In the genomic region with DNA sequence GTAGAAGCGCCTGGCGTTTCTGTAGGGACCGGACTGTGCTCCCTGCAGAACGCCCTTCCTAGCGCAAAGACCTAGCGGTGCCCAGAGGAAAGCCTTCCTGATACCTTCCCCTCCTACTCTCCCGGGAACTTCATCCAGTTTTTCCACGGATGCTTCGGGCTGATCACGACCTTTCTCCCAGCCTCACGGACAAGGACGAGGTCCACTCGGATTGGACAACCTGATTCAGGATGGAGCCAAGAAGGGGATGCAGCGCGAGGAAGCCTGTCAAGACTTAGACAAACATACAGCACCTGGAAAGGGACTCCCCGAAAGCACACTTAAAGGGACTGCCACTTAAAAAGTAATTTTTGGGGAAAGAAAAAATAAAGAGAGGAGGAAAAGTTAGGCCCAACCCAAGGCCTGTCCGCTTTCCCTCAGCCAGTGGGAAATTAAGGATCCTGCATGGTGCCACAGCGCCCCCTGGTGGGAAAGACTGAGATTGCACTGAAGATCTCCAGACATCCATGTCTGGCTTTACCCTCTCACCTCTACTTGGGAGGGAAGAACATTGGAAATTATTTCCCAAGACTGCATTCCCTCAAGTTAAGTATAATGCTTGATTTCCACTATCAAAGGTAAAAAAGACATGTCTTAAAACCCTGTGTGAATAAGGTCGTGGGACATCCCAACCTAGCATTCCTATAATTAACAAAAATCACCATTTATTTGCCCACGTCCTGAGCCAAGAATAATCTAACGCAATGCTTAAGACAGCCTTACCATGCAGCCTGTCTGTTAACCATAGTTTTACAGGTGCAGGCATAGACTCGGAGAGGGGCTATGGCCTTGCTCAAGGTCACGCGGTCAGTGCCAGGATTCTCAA, we compare ENCODE assay signal across 8 cellular contexts. TPM values are rescaled to one million over a fixed set of nuclear protein-coding genes. Genes with fewer than 3 reads are reported as not detected.
DNase-seq lines count a peak whose midpoint lies in the region; ATAC-seq, FAIRE-seq and TF ChIP-seq lines count a peak whose summit lies in the region.

No MANE protein-coding gene starts in this region.

- in situ Hi-C loops in KBM-7 (cut with MboI; ENCODE audit: low pct_unique_long_range_greater_than_20kb, low sequenced_read_pairs) (loop anchor here (25.0 kb wide), 1 partner anchor 735 kb away; no protein-coding TSS in a partner anchor), GM12878 (cut with MboI) (loop anchor here (5.0 kb wide), 3 partner anchors 560 to 1295 kb away; no protein-coding TSS in a partner anchor)

- CTCF ChIA-PET in GM12878 (lab: Yijun Ruan, JAX), result interaction anchor here (0.9 to 3.6 kb wide), 4 partner anchors 11 to 719 kb away, joined by 3 to 20 read pairs (median 7); a partner anchor contains a TSS

- no peak overlapping the region for H3K4me2 ChIP-seq in GM12878 (ENCODE audit: control insufficient read depth, insufficient read depth)

- 56% methylated on average over 24 of the region's 24 CpGs for WGBS in GM12878 (ENCODE audit: insufficient coverage, insufficient replicate concordance, low lambda C conversion rate, missing lambda C conversion rate)

- no peaks in the 10 kb centered on the region for H3K9me3 ChIP-seq in GM12878 (replicated peaks; ENCODE audit: control insufficient read depth, insufficient read depth, low read length)

- intact Hi-C loops in GM12878 (cut with micrococcal nuclease; ENCODE audit: unreplicated experiment), result loop anchor here (1.0 to 2.0 kb wide), 2 partner anchors 719 to 729 kb away; no protein-coding TSS in a partner anchor

- ATAC-seq in GM12878 (peak; percentile 81), GM21717 (IDR thresholded peaks at IDR 0.05; ENCODE audit: unreplicated experiment) (no peak)

- H3K27me3 ChIP-seq in GM12878 (replicated peaks in 1 of 2; ENCODE audit: control insufficient read depth in 2 of 2, insufficient read depth in 2 of 2, low read length in 1 of 2), result no peaks in the 10 kb centered on the region

- H4K20me1 ChIP-seq in GM12878 (ENCODE audit: control insufficient read depth, insufficient read depth), result 0 out of 2 replicates have a peak, but pooled peaks cover 2% of the 10 kb centered on the region

- peak; percentile 92 to 95 (median 94) for TF ChIP-seq CTCF in GM12878 (IDR thresholded peaks at IDR 0.05 in 2 of 3, conservative IDR thresholded peaks at IDR 0.05 in 1 of 3; ENCODE audit: control insufficient read depth in 2 of 3, extremely low read depth in 1 of 3, insufficient read depth in 1 of 3, low read depth in 3 of 3, low read length in 3 of 3)

- TF ChIP-seq POLR2A in GM12878 (IDR thresholded peaks at IDR 0.05; ENCODE audit: low read depth, low read length), result no peak

- no peaks in the 10 kb centered on the region for H3K4me1 ChIP-seq in GM12878 (ENCODE audit: control insufficient read depth, insufficient read depth, low read length)

- H3K36me3 ChIP-seq in GM12878 (ENCODE audit: control insufficient read depth in 2 of 2, insufficient read depth in 2 of 2, low read length in 1 of 2), result no peaks in the 10 kb centered on the region

- RAD21 ChIA-PET in GM12878 (lab: Charles Lee; ENCODE audit: unreplicated experiment), result no interaction called here

- H3K4me3 ChIP-seq in GM12878, result no peak overlapping the region

- H3K27ac ChIP-seq in GM12878 (ENCODE audit: control insufficient read depth, insufficient read depth), result no peak overlapping the region

- H3K79me2 ChIP-seq in GM12878 (ENCODE audit: control insufficient read depth, insufficient read depth, low read length), result no peaks in the 10 kb centered on the region

- SMC1A ChIA-PET in GM12878 (lab: Charles Lee; ENCODE audit: uncharacterized antibody, unreplicated experiment), result interaction anchor here (5.0 kb wide), 1 partner anchor 14 kb away, joined by 16 read pairs; a partner anchor contains a TSS

- peak; percentile 97 for TF ChIP-seq RAD21 in GM12878 (IDR thresholded peaks at IDR 0.05; ENCODE audit: insufficient read depth, low read depth, low read length)

- no peak overlapping the region for H2AFZ ChIP-seq in GM12878 (ENCODE audit: control insufficient read depth, low read depth, low read length)

- DNase-seq in EL, result peak; percentile 62
- DNase-seq in KBM-7, result peak; percentile 68
- peak; percentile 28 for DNase-seq in T-helper 22 cell (ENCODE audit: low read depth)
- DNase-seq in GM12878 (ENCODE audit: low read depth, low spot score), result no peak
- peak; percentile 82 for DNase-seq in iPS-NIHi7 (ENCODE audit: extremely low spot score)
- DNase-seq in stimulated activated CD4-positive, alpha-beta T cell treated with anti-CD3 and anti-CD28 coated beads, Interleukin-15, amount 100 ng/mL, for 48 hours (ENCODE audit: low read depth in 2 of 2), result peak; percentile 44 to 53
- no peak for DNase-seq in GF-D8 (lab: John Stamatoyannopoulos, UW)

- H3K9ac ChIP-seq in GM12878 (ENCODE audit: control insufficient read depth, insufficient read depth, low read length), result no peak overlapping the region

- TF ChIP-seq EP300 in GM12878 (IDR thresholded peaks at IDR 0.05; ENCODE audit: borderline replicate concordance in 1 of 2, control insufficient read depth in 1 of 2, low read depth in 2 of 2, low read length in 2 of 2), result no peak

- POLR2A ChIA-PET in GM12878 (lab: Charles Lee), result no interaction called here

- BruUV-seq in GM12878 (replicated peaks; lab: Mats Ljungman, UMichigan), result no TSS peak

- peak; percentile 80 for FAIRE-seq in GM12878 (lab: Jason Lieb, UNC)

TF ChIP-seq in GM12878, 131 proteins besides CTCF, POLR2A, EP300 and RAD21 (continues in another document):
- no peak for TF ChIP-seq FOXM1 (IDR thresholded peaks at IDR 0.05; ENCODE audit: low read depth, low read length)
- TF ChIP-seq, protein P1, sequence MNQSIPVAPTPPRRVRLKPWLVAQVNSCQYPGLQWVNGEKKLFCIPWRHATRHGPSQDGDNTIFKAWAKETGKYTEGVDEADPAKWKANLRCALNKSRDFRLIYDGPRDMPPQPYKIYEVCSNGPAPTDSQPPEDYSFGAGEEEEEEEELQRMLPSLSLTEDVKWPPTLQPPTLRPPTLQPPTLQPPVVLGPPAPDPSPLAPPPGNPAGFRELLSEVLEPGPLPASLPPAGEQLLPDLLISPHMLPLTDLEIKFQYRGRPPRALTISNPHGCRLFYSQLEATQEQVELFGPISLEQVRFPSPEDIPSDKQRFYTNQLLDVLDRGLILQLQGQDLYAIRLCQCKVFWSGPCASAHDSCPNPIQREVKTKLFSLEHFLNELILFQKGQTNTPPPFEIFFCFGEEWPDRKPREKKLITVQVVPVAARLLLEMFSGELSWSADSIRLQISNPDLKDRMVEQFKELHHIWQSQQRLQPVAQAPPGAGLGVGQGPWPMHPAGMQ (IDR thresholded peaks at IDR 0.05; ENCODE audit: borderline replicate concordance), result no peak
- TF ChIP-seq ASH2L (IDR thresholded peaks at IDR 0.05; ENCODE audit: borderline replicate concordance, low read depth), result no peak
- TF ChIP-seq YY1 (IDR thresholded peaks at IDR 0.05; ENCODE audit: low read depth, low read length), result peak; percentile 54; the same call in 1 of the 2 replicates
- no peak for TF ChIP-seq RUNX3 (IDR thresholded peaks at IDR 0.05; ENCODE audit: low read length)
- TF ChIP-seq ZSCAN29 (IDR thresholded peaks at IDR 0.05), result no peak
- no peak for TF ChIP-seq ZNF207 (IDR thresholded peaks at IDR 0.05; ENCODE audit: borderline replicate concordance)
- TF ChIP-seq SPI1 (IDR thresholded peaks at IDR 0.05; ENCODE audit: borderline replicate concordance, insufficient read depth, low read depth, low read length), result no peak
- TF ChIP-seq, protein P2, sequence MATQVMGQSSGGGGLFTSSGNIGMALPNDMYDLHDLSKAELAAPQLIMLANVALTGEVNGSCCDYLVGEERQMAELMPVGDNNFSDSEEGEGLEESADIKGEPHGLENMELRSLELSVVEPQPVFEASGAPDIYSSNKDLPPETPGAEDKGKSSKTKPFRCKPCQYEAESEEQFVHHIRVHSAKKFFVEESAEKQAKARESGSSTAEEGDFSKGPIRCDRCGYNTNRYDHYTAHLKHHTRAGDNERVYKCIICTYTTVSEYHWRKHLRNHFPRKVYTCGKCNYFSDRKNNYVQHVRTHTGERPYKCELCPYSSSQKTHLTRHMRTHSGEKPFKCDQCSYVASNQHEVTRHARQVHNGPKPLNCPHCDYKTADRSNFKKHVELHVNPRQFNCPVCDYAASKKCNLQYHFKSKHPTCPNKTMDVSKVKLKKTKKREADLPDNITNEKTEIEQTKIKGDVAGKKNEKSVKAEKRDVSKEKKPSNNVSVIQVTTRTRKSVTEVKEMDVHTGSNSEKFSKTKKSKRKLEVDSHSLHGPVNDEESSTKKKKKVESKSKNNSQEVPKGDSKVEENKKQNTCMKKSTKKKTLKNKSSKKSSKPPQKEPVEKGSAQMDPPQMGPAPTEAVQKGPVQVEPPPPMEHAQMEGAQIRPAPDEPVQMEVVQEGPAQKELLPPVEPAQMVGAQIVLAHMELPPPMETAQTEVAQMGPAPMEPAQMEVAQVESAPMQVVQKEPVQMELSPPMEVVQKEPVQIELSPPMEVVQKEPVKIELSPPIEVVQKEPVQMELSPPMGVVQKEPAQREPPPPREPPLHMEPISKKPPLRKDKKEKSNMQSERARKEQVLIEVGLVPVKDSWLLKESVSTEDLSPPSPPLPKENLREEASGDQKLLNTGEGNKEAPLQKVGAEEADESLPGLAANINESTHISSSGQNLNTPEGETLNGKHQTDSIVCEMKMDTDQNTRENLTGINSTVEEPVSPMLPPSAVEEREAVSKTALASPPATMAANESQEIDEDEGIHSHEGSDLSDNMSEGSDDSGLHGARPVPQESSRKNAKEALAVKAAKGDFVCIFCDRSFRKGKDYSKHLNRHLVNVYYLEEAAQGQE (IDR thresholded peaks at IDR 0.05; ENCODE audit: low read depth, low read length), result no peak

RNA-seq across cellular contexts. Expression of a gene that starts 13.4 kb away (rescaled TPM):
- 57.9 and 66.7 TPM in 2 replicates for total RNA-seq in GM12878 (2013; cell fraction: nucleolus; rRNA removed)
- 85.2 and 97.9 TPM in 2 replicates for total RNA-seq in GM12878 (2014; rRNA removed)
- total RNA-seq in GM12878 (2014; rRNA removed; fragmentation: Illumina TruSeq; extraction: Trizol), result 63.2 and 63.6 TPM in 2 replicates
- total RNA-seq in GM12878 (2021), result 44.0 and 46.6 TPM in 2 replicates
- polyA plus RNA-seq in GM12878 (2011; ENCODE audit: low read depth), result 15.2 TPM
- polyA plus RNA-seq in GM12878 (2011; rRNA removed), result 108 and 139 TPM in 2 replicates
- polyA plus RNA-seq in GM12878 (2011; cell fraction: cytosol; rRNA removed), result 55.7 and 60.4 TPM in 2 replicates
- 50.4 and 51.7 TPM in 2 replicates for polyA plus RNA-seq in GM12878 (2011; cell fraction: nucleus; rRNA removed)
- polyA plus RNA-seq in GM12878 (2012), result 23.6 and 30.4 TPM in 2 replicates
- 72.2 and 83.4 TPM in 2 replicates for polyA plus RNA-seq in GM12878 (2014; fragmentation: Illumina TruSeq; extraction: Trizol)
- 100 to 1,000 TPM; 106 to 133 TPM for polyA plus RNA-seq in GM12878 (2014; fragmentation: Nextera tagmentation; extraction: Ambion mirVana)
- 99.0 and 111 TPM in 2 replicates for polyA plus RNA-seq in GM12878 (2014; rRNA removed)
- polyA plus RNA-seq in GM12878 (2016; fragmentation: Nextera tagmentation; extraction: Ambion mirVana), result 100 to 1,000 TPM; 118 to 134 TPM
- 27.8 and 28.5 TPM in 2 replicates for polyA minus RNA-seq in GM12878 (2011; rRNA and poly(A)+ RNA removed)
- polyA minus RNA-seq in GM12878 (2011; cell fraction: cytosol; rRNA and poly(A)+ RNA removed), result 9.0 and 13.2 TPM in 2 replicates
- polyA minus RNA-seq in GM12878 (2011; cell fraction: nucleus; rRNA and poly(A)+ RNA removed), result 16.1 and 23.0 TPM in 2 replicates

Comparison
In these comparisons a context has a peak if more than half of its experiments do, and no peak if none do; other contexts are left out.
1. DNase-seq: peak in EL (single experiment), KBM-7 (single experiment), T-helper 22 cell (single experiment), iPS-NIHi7 (single experiment) and stimulated activated CD4-positive, alpha-beta T cell treated with anti-CD3 and anti-CD28 coated beads, Interleukin-15, amount 100 ng/mL, for 48 hours (2 of 2); none in GM12878 (single experiment) and GF-D8 (single experiment).